Comparison of ENCODE assay signal across 8 cellular contexts in the genomic region with DNA sequence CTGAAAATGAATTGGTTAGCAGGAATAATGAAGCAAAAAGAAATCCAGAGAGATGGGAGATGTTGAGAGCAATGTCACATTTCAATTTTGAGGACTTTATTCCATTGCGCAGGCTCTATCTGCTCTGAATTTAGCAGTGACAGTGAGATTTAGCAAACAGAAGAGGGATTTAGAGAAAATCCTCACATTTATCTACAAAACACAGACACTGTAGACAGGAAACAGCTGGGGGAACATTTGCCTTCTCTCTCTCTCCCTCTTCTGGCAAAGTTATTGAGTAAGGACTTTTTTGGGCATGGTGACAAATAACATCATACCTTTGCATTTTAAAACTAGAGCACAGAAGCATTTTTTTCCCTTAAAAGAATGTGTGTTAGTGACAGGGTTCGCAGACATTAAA. TPM values are rescaled to one million over a fixed set of nuclear protein-coding genes. Genes with fewer than 3 reads are reported as not detected.
DNase-seq lines count a peak whose midpoint lies in the region; ATAC-seq, FAIRE-seq and TF ChIP-seq lines count a peak whose summit lies in the region.

A gene (minus strand): TSS at position 163 of the 400 bp plus-strand sequence. CDS start 182 bp downstream, outside the sequence.

- no peaks in the 10 kb centered on the region for H3K4me1 ChIP-seq in small intestine (ENCODE audit: control insufficient read depth in 2 of 2, insufficient read depth in 1 of 2, low read depth in 1 of 2, low read length in 1 of 2)

- H3K27ac ChIP-seq in small intestine (ENCODE audit: low read depth in 1 of 2, low read length in 1 of 2) = peak within 1 kb of the TSS in 1 of 2 donors; percentile 73

- FAIRE-seq in small intestine (lab: Jason Lieb, UNC) = no peak

- no peaks in the 10 kb centered on the region for H3K27me3 ChIP-seq in small intestine (ENCODE audit: control insufficient read depth in 2 of 2, insufficient read depth in 2 of 2, low read length in 2 of 2)

- H3K36me3 ChIP-seq in small intestine (ENCODE audit: control insufficient read depth in 2 of 2, insufficient read depth in 2 of 2, low read length in 2 of 2) = no peaks in the 10 kb centered on the region

- DNase-seq in DMS53 treated with DMSO at 0.1 percent for 48 hours (lab: John Stamatoyannopoulos, UW; ENCODE audit: unreplicated experiment) = peak; percentile 71
- peak; percentile 93 for DNase-seq in OCI-M1 (lab: John Stamatoyannopoulos, UW)
- peak; percentile 82 for DNase-seq in fibroblast of villous mesenchyme (ENCODE audit: low read depth)
- peak; percentile 60 for DNase-seq in pulmonary artery endothelial cell (ENCODE audit: low read depth, low spot score)
- DNase-seq in stimulated activated CD4-positive, alpha-beta T cell treated with anti-CD3 and anti-CD28 coated beads, Interleukin-2, amount 100 ng/mL, for 48 hours = no peak
- no peak for DNase-seq in small intestine
- no peak for DNase-seq in NCI-H1048 (lab: John Stamatoyannopoulos, UW)

- peak within 1 kb of the TSS; percentile 39 for H3K4me3 ChIP-seq in fibroblast of villous mesenchyme (ENCODE audit: low read depth, low read length)
- no peak within 1 kb of the TSS for H3K4me3 ChIP-seq in small intestine (ENCODE audit: low read depth in 1 of 2, low read length in 2 of 2)

- ATAC-seq in GM21723 (IDR thresholded peaks at IDR 0.05; ENCODE audit: unreplicated experiment) = no peak

- peak; percentile 38 for TF ChIP-seq CTCF in fibroblast of villous mesenchyme (IDR thresholded peaks at IDR 0.05; ENCODE audit: insufficient read depth, low read depth, low read length)

- no peaks in the 10 kb centered on the region for H3K9me3 ChIP-seq in small intestine (ENCODE audit: control insufficient read depth, low read depth)

- WGBS in small intestine, 3 donors = 24 to 54% (median 35%) methylated on average over 2 of the region's 2 CpGs

RNA-seq across cellular contexts. Expression of the gene that starts here (rescaled TPM):
- under 0.01 and 0.64 TPM in 2 replicates for total RNA-seq in fibroblast of villous mesenchyme
- total RNA-seq in pulmonary artery endothelial cell = 0.20 and 0.21 TPM in 2 replicates
- 1 to 10 TPM in 2 of 3 donors, not detected in 1; 8.0 to 10.0 TPM for polyA plus RNA-seq in small intestine

Comparison
In these comparisons a context has a peak if more than half of its experiments do, and no peak if none do; other contexts are left out.
1. Peak in DNase-seq and H3K4me3 ChIP-seq in fibroblast of villous mesenchyme; RNA of the gene not detected or under 1 TPM.
2. Peak in DNase-seq in pulmonary artery endothelial cell; RNA of the gene not detected or under 1 TPM.
3. DNase-seq: peak in DMS53 treated with DMSO at 0.1 percent for 48 hours (single experiment) and OCI-M1 (single experiment); none in stimulated activated CD4-positive, alpha-beta T cell treated with anti-CD3 and anti-CD28 coated beads, Interleukin-2, amount 100 ng/mL, for 48 hours (0 of 2), small intestine (single experiment) and NCI-H1048 (single experiment).